ENCODE assay signal across 17 cellular contexts in genomic region chr3:181719298-181719859, GRCh38. TPM values are rescaled to one million over a fixed set of nuclear protein-coding genes. Genes with fewer than 3 reads are reported as not detected.
DNase-seq lines count a peak whose midpoint lies in the region; ATAC-seq, FAIRE-seq and TF ChIP-seq lines count a peak whose summit lies in the region.
"Had no signal": no experiment of that assay in that cellular context is flagged by ENCODE, and none has a peak within 500 bp of the region (broad histone marks: within the 10 kb centered on the region; RNA-seq: fewer than 3 reads in every experiment).

No MANE protein-coding gene starts in this region.

- no peak overlapping the region for H2AFZ ChIP-seq in GM12878 (ENCODE audit: control insufficient read depth, low read depth, low read length)

- H4K20me1 ChIP-seq in GM12878 (ENCODE audit: control insufficient read depth, insufficient read depth), result no peaks in the 10 kb centered on the region

- peaks cover 4% of the 10 kb centered on the region for H3K36me3 Mint-ChIP-seq in CD4-positive, alpha-beta T cell (ENCODE audit: low read depth)

- FAIRE-seq in GM12878 (lab: Jason Lieb, UNC), result no peak
- FAIRE-seq: TTC549 had no signal

- SMC1A ChIA-PET in GM12878 (lab: Charles Lee; ENCODE audit: uncharacterized antibody, unreplicated experiment), result no interaction called here

- H3K9me3 ChIP-seq in GM12878 (replicated peaks; ENCODE audit: control insufficient read depth, insufficient read depth, low read length), result no peaks in the 10 kb centered on the region
- H3K9me3 ChIP-seq in vagina, result no peaks in the 10 kb centered on the region
- peaks cover 33% of the 10 kb centered on the region for H3K9me3 ChIP-seq in CD4-positive, alpha-beta T cell (ENCODE audit: control insufficient read depth, low read length)
- H3K9me3 ChIP-seq: SJSA1 had no signal

- TF ChIP-seq EP300 in GM12878 (IDR thresholded peaks at IDR 0.05; ENCODE audit: borderline replicate concordance in 1 of 2, control insufficient read depth in 1 of 2, low read depth in 2 of 2, low read length in 2 of 2), result no peak

- POLR2A ChIA-PET in GM12878 (lab: Charles Lee), result no interaction called here
- POLR2A ChIA-PET in CD4-positive, alpha-beta T cell (lab: Charles Lee), result no interaction called here

- H3K4me1 ChIP-seq in GM12878 (ENCODE audit: control insufficient read depth, insufficient read depth, low read length), result no peaks in the 10 kb centered on the region
- H3K4me1 ChIP-seq in vagina, result no peaks in the 10 kb centered on the region

- no peak overlapping the region for H3K27ac ChIP-seq in GM12878 (ENCODE audit: control insufficient read depth, insufficient read depth)
- peak overlapping the region; percentile 26 for H3K27ac ChIP-seq in vagina
- no peak overlapping the region for H3K27ac ChIP-seq in CD4-positive, alpha-beta T cell (ENCODE audit: low read depth, low read length)

- no peak for TF ChIP-seq POLR2A in GM12878 (IDR thresholded peaks at IDR 0.05; ENCODE audit: low read depth, low read length)
- TF ChIP-seq POLR2A in vagina (IDR thresholded peaks at IDR 0.05), result no peak

- in situ Hi-C loops in GM12878 (cut with MboI), result no loop called here

- H3K27me3 ChIP-seq in GM12878 (replicated peaks in 1 of 2; ENCODE audit: control insufficient read depth in 2 of 2, insufficient read depth in 2 of 2, low read length in 1 of 2) (peaks cover 11 to 38% of the 10 kb centered on the region in 2 experiments), vagina (peaks cover 3% of the 10 kb centered on the region)
- peaks cover 98% of the 10 kb centered on the region for H3K27me3 ChIP-seq in CD4-positive, alpha-beta T cell (ENCODE audit: control insufficient read depth, insufficient read depth, low read length)
- H3K27me3 ChIP-seq: SJSA1 had no signal

- DNase-seq in DMS79 treated with DMSO at 0.1 percent for 48 hours (lab: John Stamatoyannopoulos, UW), result peak; percentile 12
- no peak for DNase-seq in DMS79 (lab: John Stamatoyannopoulos, UW)
- DNase-seq in GM12878 (ENCODE audit: low read depth, low spot score), result no peak
- no peak for DNase-seq in left colon
- no peak for DNase-seq in vagina (ENCODE audit: extremely low spot score in 2 of 2)
- no peak for DNase-seq in CD4-positive, alpha-beta T cell
- DNase-seq: 8988T; activated gamma-delta T cell treated with Interleukin-2 at 50 U/mL for 16 hours; CD4-positive, CD25-positive, alpha-beta regulatory T cell; NCI-H1092 treated with DMSO at 0.1 percent for 48 hours; nephron progenitor cell; stimulated activated naive CD8-positive, alpha-beta T cell treated with anti-CD3 and anti-CD28 coated beads, Interleukin-15, amount 100 ng/mL, for 72 hours had no signal

- no peak overlapping the region for H3K4me3 Mint-ChIP-seq in CD4-positive, alpha-beta T cell
- H3K4me3 Mint-ChIP-seq: CD4-positive, CD25-positive, alpha-beta regulatory T cell; nephron progenitor cell; stimulated activated naive CD8-positive, alpha-beta T cell treated with anti-CD3 and anti-CD28 coated beads, Interleukin-15, amount 100 ng/mL, for 72 hours had no signal

- no peak for TF ChIP-seq RAD21 in GM12878 (IDR thresholded peaks at IDR 0.05; ENCODE audit: insufficient read depth, low read depth, low read length)

- H3K36me3 ChIP-seq in GM12878 (ENCODE audit: control insufficient read depth in 2 of 2, insufficient read depth in 2 of 2, low read length in 1 of 2) (no peaks in the 10 kb centered on the region), vagina (no peaks in the 10 kb centered on the region)

- TF ChIP-seq CTCF in GM12878 (IDR thresholded peaks at IDR 0.05 in 2 of 3, conservative IDR thresholded peaks at IDR 0.05 in 1 of 3; ENCODE audit: control insufficient read depth in 2 of 3, extremely low read depth in 1 of 3, insufficient read depth in 1 of 3, low read depth in 3 of 3, low read length in 3 of 3), result no peak
- TF ChIP-seq CTCF in vagina (IDR thresholded peaks at IDR 0.05), result no peak
- no peak for TF ChIP-seq CTCF in CD4-positive, alpha-beta T cell (IDR thresholded peaks at IDR 0.05)

- no peak overlapping the region for H3K9ac ChIP-seq in GM12878 (ENCODE audit: control insufficient read depth, insufficient read depth, low read length)

- H3K27ac Mint-ChIP-seq in CD4-positive, alpha-beta T cell, result no peak overlapping the region
- H3K27ac Mint-ChIP-seq: nephron progenitor cell; stimulated activated naive CD8-positive, alpha-beta T cell treated with anti-CD3 and anti-CD28 coated beads, Interleukin-15, amount 100 ng/mL, for 72 hours had no signal

- RAD21 ChIA-PET in GM12878 (lab: Charles Lee; ENCODE audit: unreplicated experiment), result no interaction called here

- peaks cover 100% of the 10 kb centered on the region for H3K27me3 Mint-ChIP-seq in CD4-positive, alpha-beta T cell

- H3K79me2 ChIP-seq in GM12878 (ENCODE audit: control insufficient read depth, insufficient read depth, low read length), result no peaks in the 10 kb centered on the region

- no peak overlapping the region for H3K4me2 ChIP-seq in GM12878 (ENCODE audit: control insufficient read depth, insufficient read depth)

- H3K4me1 Mint-ChIP-seq in CD4-positive, alpha-beta T cell (ENCODE audit: low read depth), result peaks cover 6% of the 10 kb centered on the region

- no peak overlapping the region for H3K4me3 ChIP-seq in GM12878
- peak overlapping the region in 1 of 2 donors; percentile 18 for H3K4me3 ChIP-seq in vagina
- H3K4me3 ChIP-seq: SJSA1 had no signal

- BruUV-seq in GM12878 (replicated peaks; lab: Mats Ljungman, UMichigan), result no TSS peak

- peaks cover 20% of the 10 kb centered on the region for H3K9me3 Mint-ChIP-seq in CD4-positive, alpha-beta T cell

- no peak; the same call in 1 of the 3 replicates for ATAC-seq in GM12878
- peak; percentile 67 for ATAC-seq in left colon
- no peak for ATAC-seq in CD4-positive, alpha-beta T cell (ENCODE audit: poor library complexity)
- no peak for ATAC-seq in GM19467 (IDR thresholded peaks at IDR 0.05; ENCODE audit: unreplicated experiment)
- no peak for ATAC-seq in GM21723 (IDR thresholded peaks at IDR 0.05; ENCODE audit: unreplicated experiment)
- ATAC-seq: stimulated activated naive CD8-positive, alpha-beta T cell treated with anti-CD3 and anti-CD28 coated beads, Interleukin-15, amount 100 ng/mL, for 72 hours had no signal

- WGBS in GM12878 (ENCODE audit: insufficient coverage, insufficient replicate concordance, low lambda C conversion rate, missing lambda C conversion rate), result 28% methylated on average over 14 of the region's 40 CpGs

- CTCF ChIA-PET in GM12878 (lab: Yijun Ruan, JAX), result no interaction called here
- CTCF ChIA-PET in CD4-positive, alpha-beta T cell (lab: Charles Lee), result no interaction called here

- intact Hi-C loops in GM12878 (cut with micrococcal nuclease; ENCODE audit: unreplicated experiment), result no loop called here
- intact Hi-C loops in left colon (cut with DNase I, micrococcal nuclease), result no loop called here
- intact Hi-C loops in vagina (cut with DNase I), result loop anchor here (10.0 kb wide), 1 partner anchor 535 kb away; no protein-coding TSS in a partner anchor
- intact Hi-C loops in CD4-positive, alpha-beta T cell (cut with DNase I, micrococcal nuclease), result no loop called here

TF ChIP-seq in GM12878, 131 proteins besides CTCF, POLR2A, EP300 and RAD21:
- TF ChIP-seq BCLAF1 (IDR thresholded peaks at IDR 0.05) (no peak), CBFB (IDR thresholded peaks at IDR 0.05; ENCODE audit: low read depth) (no peak), SUZ12 (IDR thresholded peaks at IDR 0.05; ENCODE audit: unreplicated experiment) (peak; percentile 63)

RNA-seq across cellular contexts. Expression of gene SOX2, which starts 7.7 kb away (rescaled TPM):
- total RNA-seq in GM12878 (2013; cell fraction: nucleolus; rRNA removed), result 0.37 TPM in 1 of 2 replicates, not detected in the other
- not detected in 2 replicates for total RNA-seq in GM12878 (2014; rRNA removed)
- not detected in 2 replicates for total RNA-seq in GM12878 (2014; rRNA removed; fragmentation: Illumina TruSeq; extraction: Trizol)
- 0.08 and 0.13 TPM in 2 replicates for total RNA-seq in GM12878 (2021)
- polyA plus RNA-seq in GM12878 (2011; ENCODE audit: low read depth), result not detected
- 0.06 TPM in 1 of 2 replicates, not detected in the other for polyA plus RNA-seq in GM12878 (2011; rRNA removed)
- 0.05 TPM in 1 of 2 replicates, not detected in the other for polyA plus RNA-seq in GM12878 (2011; cell fraction: cytosol; rRNA removed)
- 0.04 and 0.10 TPM in 2 replicates for polyA plus RNA-seq in GM12878 (2011; cell fraction: nucleus; rRNA removed)
- polyA plus RNA-seq in GM12878 (2012), result not detected in 2 replicates
- not detected in 2 replicates for polyA plus RNA-seq in GM12878 (2014; fragmentation: Illumina TruSeq; extraction: Trizol)
- polyA plus RNA-seq in GM12878 (2014; fragmentation: Nextera tagmentation; extraction: Ambion mirVana), result not detected
- polyA plus RNA-seq in GM12878 (2014; rRNA removed), result 0.10 TPM in 1 of 2 replicates, not detected in the other
- polyA plus RNA-seq in GM12878 (2016; fragmentation: Nextera tagmentation; extraction: Ambion mirVana), result under 1 TPM; 0.06 to 0.07 TPM
- polyA minus RNA-seq in GM12878 (2011; rRNA and poly(A)+ RNA removed), result not detected in 2 replicates
- not detected in 2 replicates for polyA minus RNA-seq in GM12878 (2011; cell fraction: cytosol; rRNA and poly(A)+ RNA removed)
- polyA minus RNA-seq in GM12878 (2011; cell fraction: nucleus; rRNA and poly(A)+ RNA removed), result not detected in 2 replicates
- total RNA-seq in left colon, result under 1 TPM; 0.21 to 0.42 TPM
- 2.9 TPM for total RNA-seq in vagina
- not detected for total RNA-seq in CD4-positive, alpha-beta T cell
- total RNA-seq: CD4-positive, CD25-positive, alpha-beta regulatory T cell; liver had no signal
- polyA plus RNA-seq: CD4-positive, CD25-positive, alpha-beta regulatory T cell had no signal
